In the genomic region with DNA sequence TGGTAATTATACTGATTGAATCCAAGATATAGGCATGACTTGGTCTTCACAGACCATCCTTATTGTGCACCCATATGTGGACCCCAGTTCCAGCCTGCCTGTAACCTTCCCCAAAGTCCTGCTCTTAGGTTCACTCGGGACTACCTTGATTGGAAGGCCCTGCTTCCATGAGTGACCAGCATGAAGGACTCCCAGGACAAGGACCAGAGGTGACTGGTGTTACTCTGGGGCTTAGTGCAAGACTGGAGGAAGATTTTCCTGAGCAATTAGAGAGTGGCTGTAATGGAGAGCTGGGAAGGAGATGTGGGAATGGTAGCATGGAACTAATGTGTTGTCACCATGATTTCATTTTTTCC, we compare ENCODE assay signal across 14 cellular contexts. TPM values are rescaled to one million over a fixed set of nuclear protein-coding genes. Genes with fewer than 3 reads are reported as not detected.
DNase-seq lines count a peak whose midpoint lies in the region; ATAC-seq and TF ChIP-seq lines count a peak whose summit lies in the region.
"Had no signal": no experiment of that assay in that cellular context is flagged by ENCODE, and none has a peak within 500 bp of the region (broad histone marks: within the 10 kb centered on the region; RNA-seq: fewer than 3 reads in every experiment).

No MANE protein-coding gene starts in this region.

- intact Hi-C loops in left ventricle myocardium superior (cut with micrococcal nuclease), result loop anchor here (5.0 kb wide), 2 partner anchors 51 to 96 kb away; no protein-coding TSS in a partner anchor

- H3K27ac ChIP-seq in 22Rv1 (peak overlapping the region; percentile 100), VCaP (peak overlapping the region; percentile 50)

- peak; percentile 9 for DNase-seq in EL
- DNase-seq in left ventricle myocardium superior, result no peak
- no peak for DNase-seq in NCI-H1105 (lab: John Stamatoyannopoulos, UW)
- DNase-seq in GM20000 (ENCODE audit: low spot score), result no peak
- DNase-seq: activated CD4-positive, alpha-beta T cell treated with anti-CD3 and anti-CD28 coated beads for 1 hour; NCI-H1417 treated with DMSO at 0.1 percent for 48 hours; NCI-H748 treated with DMSO at 0.1 percent for 48 hours; SIG-M5; substantia nigra had no signal

- TF ChIP-seq CTCF in 22Rv1 (IDR thresholded peaks at IDR 0.05) (no peak), VCaP (conservative IDR thresholded peaks at IDR 0.05) (no peak), GM20000 (IDR thresholded peaks at IDR 0.05; ENCODE audit: extremely low read depth, missing control alignments) (no peak)

- ATAC-seq in left ventricle myocardium superior (peak; percentile 14), GM19467 (IDR thresholded peaks at IDR 0.05; ENCODE audit: unreplicated experiment) (no peak), HG03442 (IDR thresholded peaks at IDR 0.05; ENCODE audit: unreplicated experiment) (no peak)

RNA-seq across cellular contexts. Expression of gene BRD2, which starts 15.1 kb away (rescaled TPM):
- total RNA-seq in left ventricle myocardium superior, result 73.8 TPM

RNA-seq across cellular contexts. Expression of gene HLA-DOA, which starts 25.9 kb away (rescaled TPM):
- 1.8 TPM for total RNA-seq in left ventricle myocardium superior
- total RNA-seq: lung microvascular endothelial cell had no signal

RNA-seq across cellular contexts. Expression of gene HLA-DMA, which starts 30.6 kb away (rescaled TPM):
- total RNA-seq in left ventricle myocardium superior, result 20.0 TPM

RNA-seq across cellular contexts. Expression of gene HLA-DMB, which starts 42.6 kb away (rescaled TPM):
- total RNA-seq in left ventricle myocardium superior, result 10.6 TPM
- total RNA-seq: lung microvascular endothelial cell had no signal
